ENCODE assay signal across 13 cellular contexts in the genomic region with DNA sequence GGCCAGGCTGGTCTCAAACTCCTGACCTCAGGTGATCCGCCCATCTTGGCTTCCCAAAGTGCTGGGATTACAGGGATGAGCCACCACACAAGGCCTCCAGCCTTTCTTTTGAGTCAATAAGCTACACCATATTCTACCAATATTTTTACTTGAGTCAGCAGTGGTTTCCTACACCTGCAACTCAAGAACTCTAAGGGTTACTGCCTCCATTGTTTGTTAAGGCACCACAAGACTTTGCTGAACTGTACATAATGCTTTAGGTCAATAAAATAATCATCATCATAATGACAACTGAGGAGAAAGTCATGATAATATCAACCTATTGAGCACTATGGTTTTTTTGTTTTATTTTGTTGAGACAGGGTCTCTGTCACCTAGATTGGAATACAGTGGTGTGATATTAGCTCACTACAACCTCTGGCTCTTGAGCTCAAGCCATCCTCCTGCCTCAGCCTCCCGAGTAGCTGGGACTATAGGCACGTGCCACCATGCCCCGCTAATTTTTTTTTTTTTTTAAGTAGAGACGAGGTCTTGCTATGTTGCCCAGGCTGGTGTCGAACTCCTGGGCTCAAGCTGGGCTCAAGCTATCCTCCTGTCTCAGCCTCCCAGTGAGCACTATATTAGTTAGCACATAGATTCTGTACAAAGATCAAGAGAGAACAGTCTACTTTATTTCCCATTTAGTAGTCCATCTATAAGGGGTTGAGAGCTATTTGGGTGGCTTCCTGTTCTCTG. TPM values are rescaled to one million over a fixed set of nuclear protein-coding genes. Genes with fewer than 3 reads are reported as not detected.
DNase-seq lines count a peak whose midpoint lies in the region; ATAC-seq, FAIRE-seq and TF ChIP-seq lines count a peak whose summit lies in the region.
"Had no signal": no experiment of that assay in that cellular context is flagged by ENCODE, and none has a peak within 500 bp of the region (broad histone marks: within the 10 kb centered on the region; RNA-seq: fewer than 3 reads in every experiment).

No MANE protein-coding gene starts in this region.

- H4K20me1 ChIP-seq in SK-N-SH (ENCODE audit: insufficient read depth) (no peaks in the 10 kb centered on the region), Karpas-422 (ENCODE audit: insufficient read depth, low read depth, low read length) (no peaks in the 10 kb centered on the region), GM12878 (ENCODE audit: control insufficient read depth, insufficient read depth) (no peaks in the 10 kb centered on the region)

- peak overlapping the region; percentile 25 for H3K18ac ChIP-seq in trophoblast cell (ENCODE audit: low read length)

- H3K4me2 ChIP-seq in SK-N-SH (no peak overlapping the region), Karpas-422 (ENCODE audit: low read depth, low read length, poor library complexity, severe bottlenecking) (peak overlapping the region; percentile 25), GM12878 (ENCODE audit: control insufficient read depth, insufficient read depth) (peak overlapping the region; percentile 39; the same call in 1 of the 2 replicates), trophoblast cell (ENCODE audit: low read length) (no peak overlapping the region)

- peak overlapping the region; percentile 16 for H3K14ac ChIP-seq in trophoblast cell (ENCODE audit: low read length)

- in situ Hi-C loops in GM12878 (cut with MboI) = no loop called here

- RAD21 ChIA-PET in GM12878 (lab: Charles Lee; ENCODE audit: unreplicated experiment) = interaction anchor here (0.6 to 2.9 kb wide), 10 partner anchors 14 to 229 kb away, joined by 3 to 14 read pairs (median 4); no protein-coding TSS in a partner anchor

- peak overlapping the region; percentile 20 for H4K8ac ChIP-seq in trophoblast cell (ENCODE audit: low read depth, low read length)

- BruUV-seq in GM12878 (replicated peaks; lab: Mats Ljungman, UMichigan) = no TSS peak

- H4K91ac ChIP-seq in trophoblast cell (ENCODE audit: low read depth, low read length) = peak overlapping the region; percentile 45

- no peak for FAIRE-seq in GM12878 (lab: Jason Lieb, UNC)

- H2BK120ac ChIP-seq in trophoblast cell (ENCODE audit: insufficient read depth, low read length, poor library complexity) = peak overlapping the region; percentile 64

- H2AK5ac ChIP-seq in trophoblast cell (ENCODE audit: low read length) = no peak overlapping the region

- no peak overlapping the region for H4K12ac ChIP-seq in trophoblast cell (ENCODE audit: low read depth, low read length)

- intact Hi-C loops in GM12878 (cut with micrococcal nuclease; ENCODE audit: unreplicated experiment) = no loop called here
- intact Hi-C loops in cardiac septum (cut with DNase I) = no loop called here

- TF ChIP-seq CTCF in SK-N-SH (IDR thresholded peaks at IDR 0.05) (no peak), GM12878 (IDR thresholded peaks at IDR 0.05 in 2 of 3, conservative IDR thresholded peaks at IDR 0.05 in 1 of 3; ENCODE audit: control insufficient read depth in 2 of 3, extremely low read depth in 1 of 3, insufficient read depth in 1 of 3, low read depth in 3 of 3, low read length in 3 of 3) (no peak)

- H3K9me3 ChIP-seq in SK-N-SH (no peaks in the 10 kb centered on the region), Karpas-422 (ENCODE audit: low read length) (no peaks in the 10 kb centered on the region), GM12878 (replicated peaks; ENCODE audit: control insufficient read depth, insufficient read depth, low read length) (peaks cover 4% of the 10 kb centered on the region; the same call in 2 of the 3 replicates), trophoblast cell (ENCODE audit: insufficient read depth, low read depth, low read length) (no peaks in the 10 kb centered on the region)

- peak overlapping the region; percentile 25 for H2BK12ac ChIP-seq in trophoblast cell (ENCODE audit: low read length)

- H3K4me3 ChIP-seq in SK-N-SH (ENCODE audit: low read depth in 2 of 2, low read length in 1 of 2) (no peak overlapping the region), Karpas-422 (ENCODE audit: low read length) (peak overlapping the region; percentile 24; the same call in 1 of the 2 replicates), GM12878 (no peak overlapping the region), trophoblast cell (ENCODE audit: low read depth, low read length) (no peak overlapping the region)

- H3K27ac ChIP-seq in SK-N-SH (ENCODE audit: low read depth in 2 of 2, low read length in 1 of 2) (peak overlapping the region in 1 of 2 experiments; percentile 70; a peak in 2 of 4 replicates), Karpas-422 (ENCODE audit: low read length) (peak overlapping the region; percentile 68), GM12878 (ENCODE audit: control insufficient read depth, insufficient read depth) (peak overlapping the region; percentile 11), trophoblast cell (ENCODE audit: low read depth, low read length) (no peak overlapping the region)

- no peaks in the 10 kb centered on the region for H3K27me3 ChIP-seq in SK-N-SH (ENCODE audit: insufficient read depth)
- H3K27me3 ChIP-seq in Karpas-422 (ENCODE audit: low read length) = no peaks in the 10 kb centered on the region
- H3K27me3 ChIP-seq in GM12878 (replicated peaks in 1 of 2; ENCODE audit: control insufficient read depth in 2 of 2, insufficient read depth in 2 of 2, low read length in 1 of 2) = no peaks in the 10 kb centered on the region
- no peaks in the 10 kb centered on the region for H3K27me3 ChIP-seq in trophoblast cell (ENCODE audit: insufficient read depth, low read length)

- H3K36me3 ChIP-seq in SK-N-SH (replicated peaks in 1 of 2; ENCODE audit: control insufficient read depth in 1 of 2, insufficient read depth in 2 of 2, low read length in 1 of 2) (no peaks in the 10 kb centered on the region), Karpas-422 (ENCODE audit: insufficient read depth, low read length) (no peaks in the 10 kb centered on the region), GM12878 (ENCODE audit: control insufficient read depth in 2 of 2, insufficient read depth in 2 of 2, low read length in 1 of 2) (no peaks in the 10 kb centered on the region; a peak in 2 of 4 replicates), trophoblast cell (ENCODE audit: control insufficient read depth in 1 of 2, insufficient read depth in 2 of 2, low read length in 2 of 2) (no peaks in the 10 kb centered on the region)

- H3K9me2 ChIP-seq in SK-N-SH = no peaks in the 10 kb centered on the region
- H3K9me2 ChIP-seq in Karpas-422 (replicated peaks; ENCODE audit: insufficient read depth, low read length) = no peaks in the 10 kb centered on the region

- POLR2A ChIA-PET in SK-N-SH (lab: Yijun Ruan, JAX) (interaction anchor here (0.6 kb wide), 1 partner anchor 121 kb away, joined by 3 read pairs; no protein-coding TSS in a partner anchor), GM12878 (lab: Charles Lee) (interaction anchor here (1.3 to 2.8 kb wide), 3 partner anchors 19 to 33 kb away, joined by 6 to 8 read pairs (median 7); no protein-coding TSS in a partner anchor)

- H3K79me2 ChIP-seq in SK-N-SH (ENCODE audit: insufficient read depth) = no peaks in the 10 kb centered on the region
- H3K79me2 ChIP-seq in Karpas-422 (ENCODE audit: low read length) = no peaks in the 10 kb centered on the region
- no peaks in the 10 kb centered on the region for H3K79me2 ChIP-seq in GM12878 (ENCODE audit: control insufficient read depth, insufficient read depth, low read length)
- H3K79me2 ChIP-seq in trophoblast cell (ENCODE audit: control insufficient read depth, insufficient read depth, low read length, poor library complexity) = no peaks in the 10 kb centered on the region

- peak overlapping the region; percentile 8 for H2BK5ac ChIP-seq in trophoblast cell (ENCODE audit: low read depth, low read length, poor library complexity)

- TF ChIP-seq RAD21 in SK-N-SH (IDR thresholded peaks at IDR 0.05; ENCODE audit: low read length) = no peak
- no peak for TF ChIP-seq RAD21 in GM12878 (IDR thresholded peaks at IDR 0.05; ENCODE audit: insufficient read depth, low read depth, low read length)

- H3K9ac ChIP-seq in SK-N-SH (no peak overlapping the region), Karpas-422 (ENCODE audit: low read length) (no peak overlapping the region), GM12878 (ENCODE audit: control insufficient read depth, insufficient read depth, low read length) (no peak overlapping the region), trophoblast cell (ENCODE audit: low read length) (no peak overlapping the region)

- TF ChIP-seq POLR2A in GM12878 (IDR thresholded peaks at IDR 0.05; ENCODE audit: low read depth, low read length) = no peak

- H2AFZ ChIP-seq in SK-N-SH (ENCODE audit: low read depth) (peak overlapping the region; percentile 73), Karpas-422 (ENCODE audit: low read length) (peak overlapping the region; percentile 85), GM12878 (ENCODE audit: control insufficient read depth, low read depth, low read length) (peak overlapping the region; percentile 72), trophoblast cell (ENCODE audit: insufficient read depth, low read length, poor library complexity) (no peak overlapping the region)

- no peaks in the 10 kb centered on the region for H3F3A ChIP-seq in SK-N-SH (replicated peaks; ENCODE audit: insufficient read depth)

- H3K23ac ChIP-seq in trophoblast cell (ENCODE audit: low read length) = no peak overlapping the region

- H3K4me1 ChIP-seq in SK-N-SH (ENCODE audit: control insufficient read depth in 1 of 2, insufficient read depth in 2 of 2, low read depth in 1 of 2, low read length in 1 of 2) (no peaks in the 10 kb centered on the region), Karpas-422 (ENCODE audit: low read length) (peaks cover 24% of the 10 kb centered on the region), GM12878 (ENCODE audit: control insufficient read depth, insufficient read depth, low read length) (peaks cover 23% of the 10 kb centered on the region), trophoblast cell (ENCODE audit: control insufficient read depth in 1 of 2, insufficient read depth in 2 of 2, low read length in 2 of 2) (peaks cover 5% of the 10 kb centered on the region in 2 experiments)

- no peak overlapping the region for H3K4ac ChIP-seq in trophoblast cell (ENCODE audit: low read depth, low read length)

- TF ChIP-seq EP300 in SK-N-SH (IDR thresholded peaks at IDR 0.05; ENCODE audit: borderline replicate concordance in 1 of 2, low read depth in 1 of 2, low read length in 1 of 2) (no peak), GM12878 (IDR thresholded peaks at IDR 0.05; ENCODE audit: borderline replicate concordance in 1 of 2, control insufficient read depth in 1 of 2, low read depth in 2 of 2, low read length in 2 of 2) (no peak)

- SMC1A ChIA-PET in GM12878 (lab: Charles Lee; ENCODE audit: uncharacterized antibody, unreplicated experiment) = interaction anchor here (0.6 to 3.2 kb wide), 19 partner anchors 7 to 273 kb away, joined by 3 to 16 read pairs (median 4); no protein-coding TSS in a partner anchor

- CTCF ChIA-PET in SK-N-SH (lab: Yijun Ruan, JAX) (interaction anchor here (0.5 to 4.0 kb wide), 4 partner anchors 8 to 186 kb away, joined by 3 to 31 read pairs (median 12); no protein-coding TSS in a partner anchor), GM12878 (lab: Yijun Ruan, JAX) (interaction anchor here (1.0 to 1.8 kb wide), 7 partner anchors 8 to 129 kb away, joined by 3 to 9 read pairs (median 5); no protein-coding TSS in a partner anchor)

- peaks cover 17% of the 10 kb centered on the region for H3K79me1 ChIP-seq in trophoblast cell (ENCODE audit: low read length)

- over 99% methylated on average over 6 of the region's 6 CpGs for WGBS in SK-N-SH (ENCODE audit: low lambda C conversion rate)
- WGBS in GM12878 (ENCODE audit: insufficient coverage, insufficient replicate concordance, low lambda C conversion rate, missing lambda C conversion rate) = 57% methylated on average over 6 of the region's 6 CpGs
- no CpG with 5 or more reads among the region's 6 CpGs for WGBS in trophoblast cell (ENCODE audit: extremely low coverage, insufficient coverage, insufficient read length)

- no peak for DNase-seq in SK-N-SH
- DNase-seq in Karpas-422 = no peak
- no peak for DNase-seq in GM12878 (ENCODE audit: low read depth, low spot score)
- DNase-seq in trophoblast cell = no peak
- no peak for DNase-seq in GM19240 (ENCODE audit: insufficient read length, low spot score)
- no peak for DNase-seq in cardiac septum (ENCODE audit: low spot score)
- DNase-seq: 8988T; activated CD4-positive, alpha-beta T cell treated with anti-CD3 and anti-CD28 coated beads, Interleukin-2, amount 50 U/mL, for 1 hour; immature natural killer cell; naive thymus-derived CD4-positive, alpha-beta T cell; NCI-H2081 had no signal

- ATAC-seq in SK-N-SH treated with all-trans-retinoic acid at 6 μM for 48 hours = no peak
- peak; percentile 14; the same call in 2 of the 3 replicates for ATAC-seq in GM12878
- no peak for ATAC-seq in HG03342 (IDR thresholded peaks at IDR 0.05; ENCODE audit: unreplicated experiment)

RNA-seq across cellular contexts. Expression of a gene that starts 34.9 kb away (rescaled TPM):
- polyA plus RNA-seq in SK-N-SH (2012; rRNA removed) = 20.6 and 25.3 TPM in 2 replicates
- polyA plus RNA-seq in SK-N-SH (2012; cell fraction: cytosol; rRNA removed) = 19.5 and 20.5 TPM in 2 replicates
- 54.6 and 62.7 TPM in 2 replicates for polyA plus RNA-seq in SK-N-SH (2012; cell fraction: nucleus; rRNA removed)
- 33.0 and 44.1 TPM in 2 replicates for total RNA-seq in Karpas-422 (2014; rRNA removed; shearing (Covaris generic); ENCODE audit: low replicate concordance)
- total RNA-seq in GM12878 (2013; cell fraction: nucleolus; rRNA removed) = 207 and 208 TPM in 2 replicates
- 17.8 and 18.5 TPM in 2 replicates for total RNA-seq in GM12878 (2014; rRNA removed)
- 24.1 and 24.2 TPM in 2 replicates for total RNA-seq in GM12878 (2014; rRNA removed; fragmentation: Illumina TruSeq; extraction: Trizol)
- total RNA-seq in GM12878 (2021) = 42.1 and 54.8 TPM in 2 replicates
- 9.9 TPM for polyA plus RNA-seq in GM12878 (2011; ENCODE audit: low read depth)
- polyA plus RNA-seq in GM12878 (2011; rRNA removed) = 26.6 and 34.3 TPM in 2 replicates
- 21.0 and 23.6 TPM in 2 replicates for polyA plus RNA-seq in GM12878 (2011; cell fraction: cytosol; rRNA removed)
- 69.7 and 78.1 TPM in 2 replicates for polyA plus RNA-seq in GM12878 (2011; cell fraction: nucleus; rRNA removed)
- 16.4 and 22.5 TPM in 2 replicates for polyA plus RNA-seq in GM12878 (2012)
- 27.1 and 27.9 TPM in 2 replicates for polyA plus RNA-seq in GM12878 (2014; fragmentation: Illumina TruSeq; extraction: Trizol)
- 10 to 100 TPM; 12.9 to 18.4 TPM for polyA plus RNA-seq in GM12878 (2014; fragmentation: Nextera tagmentation; extraction: Ambion mirVana)
- polyA plus RNA-seq in GM12878 (2014; rRNA removed) = 21.7 and 22.7 TPM in 2 replicates
- 10 to 100 TPM; 22.1 to 25.0 TPM for polyA plus RNA-seq in GM12878 (2016; fragmentation: Nextera tagmentation; extraction: Ambion mirVana)
- 49.9 and 55.7 TPM in 2 replicates for polyA minus RNA-seq in GM12878 (2011; rRNA and poly(A)+ RNA removed)
- polyA minus RNA-seq in GM12878 (2011; cell fraction: cytosol; rRNA and poly(A)+ RNA removed) = 18.0 and 20.2 TPM in 2 replicates
- polyA minus RNA-seq in GM12878 (2011; cell fraction: nucleus; rRNA and poly(A)+ RNA removed) = 45.5 and 61.3 TPM in 2 replicates
- polyA plus RNA-seq in trophoblast cell (2013) = 44.5 and 45.1 TPM in 2 replicates
- 25.7 TPM for total RNA-seq in cardiac septum

Comparison
In these comparisons a context has a peak if more than half of its experiments do, and no peak if none do; other contexts are left out.
1. H3K4me2 ChIP-seq: peak in Karpas-422 (single experiment) and GM12878 (single experiment); none in SK-N-SH (single experiment) and trophoblast cell (single experiment).